In genomic region chr2:48189552-48190228, GRCh38 we compare ENCODE assay signal across 25 cellular contexts.
A peak's percentile ranks its signal among the peaks of the same experiment; 100 is the strongest.
DNase-seq lines count a peak whose midpoint lies in the region; ATAC-seq and TF ChIP-seq lines count a peak whose summit lies in the region.
"Had no signal": no experiment of that assay in that cellular context is flagged by ENCODE, and none has a peak within 500 bp of the region (broad histone marks: within the 10 kb centered on the region; RNA-seq: fewer than 3 reads in every experiment).

No MANE protein-coding gene starts in this region.

- no peak for TF ChIP-seq CTCF in mammary epithelial cell (conservative IDR thresholded peaks at IDR 0.05 in 1 of 2, IDR thresholded peaks at IDR 0.05 in 1 of 2; ENCODE audit: extremely low read depth in 1 of 2, insufficient read depth in 1 of 2, low read depth in 1 of 2, low read length in 2 of 2)
- no peak for TF ChIP-seq CTCF in MCF 10A (IDR thresholded peaks at IDR 0.05; ENCODE audit: unreplicated experiment)
- TF ChIP-seq CTCF in colonic mucosa (IDR thresholded peaks at IDR 0.05): no peak

- in situ Hi-C loops in mammary epithelial cell (cut with MboI; ENCODE audit: low sequenced_read_pairs in 2 of 2): no loop called here

- DNase-seq in mammary epithelial cell (no peak), MCF 10A (ENCODE audit: unreplicated experiment) (no peak), OCI-M1 (lab: John Stamatoyannopoulos, UW) (peak; percentile 91), colonic mucosa (peak; percentile 19), mesenteric fat pad (ENCODE audit: low spot score) (no peak), NCI-H1092 (lab: John Stamatoyannopoulos, UW) (no peak)
- DNase-seq: activated CD4-positive, alpha-beta T cell treated with anti-CD3 and anti-CD28 coated beads for 48 hours; activated naive CD4-positive, alpha-beta T cell treated with Interleukin-2 at 50 U/mL for 16 hours; activated T-cell treated with anti-CD3 and anti-CD28 coated beads, Interleukin-2, amount 50 U/mL, for 72 hours; amygdala; BE2C; DMS79; esophagus squamous epithelium; GF-D8; NCI-H1417 treated with DMSO at 0.1 percent for 48 hours; NCI-H2107; NCI-H446 treated with DMSO at 0.1 percent for 48 hours; trophoblast cell had no signal

- no peaks in the 10 kb centered on the region for H3K27me3 ChIP-seq in mammary epithelial cell (ENCODE audit: insufficient read depth, low read length)
- H3K27me3 ChIP-seq in colonic mucosa: no peaks in the 10 kb centered on the region
- H3K27me3 ChIP-seq: BE2C, breast epithelium, esophagus squamous epithelium had no signal

- H3K9me3 ChIP-seq in mammary epithelial cell (replicated peaks; ENCODE audit: insufficient read depth, low read length) (no peaks in the 10 kb centered on the region), colonic mucosa (no peaks in the 10 kb centered on the region)
- H3K9me3 ChIP-seq: BE2C, breast epithelium, esophagus squamous epithelium had no signal

- WGBS in mammary epithelial cell (ENCODE audit: low coverage, missing lambda C conversion rate): 50% methylated on average over 4 of the region's 4 CpGs

- H3K4me2 ChIP-seq in mammary epithelial cell (ENCODE audit: insufficient read depth, low read depth, low read length): no peak overlapping the region
- H3K4me2 ChIP-seq: GM23338 had no signal

- H3K27ac ChIP-seq in mammary epithelial cell (ENCODE audit: insufficient read depth, low read depth, low read length) (no peak overlapping the region), colonic mucosa (no peak overlapping the region)
- H3K27ac ChIP-seq: breast epithelium, esophagus squamous epithelium had no signal

- no peaks in the 10 kb centered on the region for H3K9me3 Mint-ChIP-seq in MCF 10A (ENCODE audit: unreplicated experiment)
- H3K9me3 Mint-ChIP-seq in stimulated activated memory B cell treated with anti-CD40 and anti-IgM and Interleukin-4, amounts not matched to agents 10 μg/mL and 1 μg/mL and 100 μg/mL, for 72 hours: peaks cover 3% of the 10 kb centered on the region
- H3K9me3 Mint-ChIP-seq: activated T-cell treated with anti-CD3 and anti-CD28 coated beads, Interleukin-2, amount 50 U/mL, for 72 hours; GM23338; neural crest cell had no signal

- CTCF ChIA-PET in mammary epithelial cell (lab: Charles Lee; ENCODE audit: low non-redundant PET): no interaction called here
- CTCF ChIA-PET in MCF 10A (lab: Yijun Ruan, JAX): no interaction called here

- H3K4me3 ChIP-seq in mammary epithelial cell (replicated peaks in 1 of 3; ENCODE audit: insufficient read depth in 1 of 3, low read depth in 2 of 3, low read length in 3 of 3): no peak overlapping the region
- no peak overlapping the region for H3K4me3 ChIP-seq in colonic mucosa
- H3K4me3 ChIP-seq: breast epithelium, esophagus squamous epithelium, GM23338 had no signal

- H3K9ac ChIP-seq in mammary epithelial cell (ENCODE audit: insufficient read depth, low read length) (no peak overlapping the region), colonic mucosa (ENCODE audit: low read depth in 2 of 2, low read length in 2 of 2) (no peak overlapping the region)

- no peaks in the 10 kb centered on the region for H3K36me3 Mint-ChIP-seq in MCF 10A (ENCODE audit: insufficient read depth, unreplicated experiment)
- peaks cover 7% of the 10 kb centered on the region for H3K36me3 Mint-ChIP-seq in stimulated activated memory B cell treated with anti-CD40 and anti-IgM and Interleukin-4, amounts not matched to agents 10 μg/mL and 1 μg/mL and 100 μg/mL, for 72 hours

- intact Hi-C loops in mammary epithelial cell (cut with micrococcal nuclease): no loop called here
- intact Hi-C loops in MCF 10A (cut with micrococcal nuclease): no loop called here
- intact Hi-C loops in colonic mucosa (cut with DNase I): no loop called here

- no TSS peak for BruUV-seq in mammary epithelial cell (replicated peaks; lab: Mats Ljungman, UMichigan)
- no TSS peak for BruUV-seq in MCF 10A (replicated peaks; lab: Mats Ljungman, UMichigan)

- H3K4me1 ChIP-seq in mammary epithelial cell (ENCODE audit: insufficient read depth, low read length) (no peaks in the 10 kb centered on the region), colonic mucosa (no peaks in the 10 kb centered on the region)
- H3K4me1 ChIP-seq: BE2C, breast epithelium, esophagus squamous epithelium had no signal

- no peaks in the 10 kb centered on the region for H3K27me3 Mint-ChIP-seq in MCF 10A (ENCODE audit: insufficient read depth, unreplicated experiment)
- no peaks in the 10 kb centered on the region for H3K27me3 Mint-ChIP-seq in stimulated activated memory B cell treated with anti-CD40 and anti-IgM and Interleukin-4, amounts not matched to agents 10 μg/mL and 1 μg/mL and 100 μg/mL, for 72 hours

- no peaks in the 10 kb centered on the region for H4K20me1 ChIP-seq in mammary epithelial cell (ENCODE audit: insufficient read depth, low read length)

- peak; percentile 75 for ATAC-seq in stimulated activated memory B cell treated with anti-CD40 and anti-IgM and Interleukin-4, amounts not matched to agents 10 μg/mL and 1 μg/mL and 100 μg/mL, for 72 hours
- no peak for ATAC-seq in HG03175 (IDR thresholded peaks at IDR 0.05; ENCODE audit: unreplicated experiment)
- ATAC-seq: activated T-cell treated with anti-CD3 and anti-CD28 coated beads, Interleukin-2, amount 50 U/mL, for 72 hours; GM23338; Panc1; sciatic nerve had no signal

- H3K4me1 Mint-ChIP-seq in MCF 10A (ENCODE audit: insufficient read depth, unreplicated experiment): no peaks in the 10 kb centered on the region
- peaks cover 13% of the 10 kb centered on the region for H3K4me1 Mint-ChIP-seq in stimulated activated memory B cell treated with anti-CD40 and anti-IgM and Interleukin-4, amounts not matched to agents 10 μg/mL and 1 μg/mL and 100 μg/mL, for 72 hours

- no peak overlapping the region for H3K4me3 Mint-ChIP-seq in MCF 10A (ENCODE audit: unreplicated experiment)
- no peak overlapping the region for H3K4me3 Mint-ChIP-seq in stimulated activated memory B cell treated with anti-CD40 and anti-IgM and Interleukin-4, amounts not matched to agents 10 μg/mL and 1 μg/mL and 100 μg/mL, for 72 hours
- H3K4me3 Mint-ChIP-seq: activated T-cell treated with anti-CD3 and anti-CD28 coated beads, Interleukin-2, amount 50 U/mL, for 72 hours; GM23338; neural crest cell had no signal

- H3K79me2 ChIP-seq in mammary epithelial cell (ENCODE audit: insufficient read depth, low read length): no peaks in the 10 kb centered on the region

- H3K36me3 ChIP-seq in mammary epithelial cell (ENCODE audit: insufficient read depth, low read length) (no peaks in the 10 kb centered on the region), colonic mucosa (no peaks in the 10 kb centered on the region)
- H3K36me3 ChIP-seq: BE2C, breast epithelium, esophagus squamous epithelium had no signal

- H2AFZ ChIP-seq in mammary epithelial cell (ENCODE audit: low read depth, low read length): peak overlapping the region; percentile 14
- H2AFZ ChIP-seq: GM23338 had no signal

- dilution Hi-C loops in mammary epithelial cell (cut with HindIII; ENCODE audit: low sequenced_read_pairs): no loop called here

- POLR2A ChIA-PET in MCF 10A (lab: Yijun Ruan, JAX): no interaction called here

- H3K27ac Mint-ChIP-seq in MCF 10A (ENCODE audit: low read depth, unreplicated experiment): no peak overlapping the region
- H3K27ac Mint-ChIP-seq in stimulated activated memory B cell treated with anti-CD40 and anti-IgM and Interleukin-4, amounts not matched to agents 10 μg/mL and 1 μg/mL and 100 μg/mL, for 72 hours: peak overlapping the region; percentile 84
- H3K27ac Mint-ChIP-seq: activated T-cell treated with anti-CD3 and anti-CD28 coated beads, Interleukin-2, amount 50 U/mL, for 72 hours; GM23338 had no signal

Comparison
In these comparisons a context has a peak if more than half of its experiments do, and no peak if none do; other contexts are left out.
1. DNase-seq: peak in OCI-M1 (single experiment) and colonic mucosa (single experiment); none in mammary epithelial cell (single experiment), MCF 10A (single experiment), mesenteric fat pad (single experiment) and NCI-H1092 (single experiment).